In genomic region chr12:52195065-52195730, GRCh38 we compare ENCODE assay signal across 12 cellular contexts. TPM values are rescaled to one million over a fixed set of nuclear protein-coding genes. Genes with fewer than 3 reads are reported as not detected.
DNase-seq lines count a peak whose midpoint lies in the region; ATAC-seq and TF ChIP-seq lines count a peak whose summit lies in the region.
"Had no signal": no experiment of that assay in that cellular context is flagged by ENCODE, and none has a peak within 500 bp of the region (broad histone marks: within the 10 kb centered on the region; RNA-seq: fewer than 3 reads in every experiment).

No MANE protein-coding gene starts in this region.

- H3K4ac ChIP-seq in trophoblast cell (ENCODE audit: low read depth, low read length): peak overlapping the region; percentile 51

- peak overlapping the region; percentile 98 for H4K91ac ChIP-seq in trophoblast cell (ENCODE audit: low read depth, low read length)

- peaks cover 65% of the 10 kb centered on the region for H3K79me1 ChIP-seq in trophoblast cell (ENCODE audit: low read length)

- DNase-seq in GF-D8 (lab: John Stamatoyannopoulos, UW): peak; percentile 47
- DNase-seq in PC-9: peak; percentile 55 to 67
- no peak for DNase-seq in mammary epithelial cell
- peak; percentile 53 to 58 for DNase-seq in trophoblast cell
- no peak for DNase-seq in NCI-H446 treated with DMSO at 0.1 percent for 48 hours (lab: John Stamatoyannopoulos, UW)
- no peak for DNase-seq in effector CD4-positive, alpha-beta T cell
- no peak for DNase-seq in DMS 273 (lab: John Stamatoyannopoulos, UW; ENCODE audit: unreplicated experiment)
- DNase-seq: activated B cell treated with CpG ODN at 0.5 μM for 24 hours; amygdala; CD4-positive, CD25-positive, alpha-beta regulatory T cell; foreskin keratinocyte had no signal

- TF ChIP-seq CTCF in PC-9 (conservative IDR thresholded peaks at IDR 0.05) (no peak), mammary epithelial cell (conservative IDR thresholded peaks at IDR 0.05 in 1 of 2, IDR thresholded peaks at IDR 0.05 in 1 of 2; ENCODE audit: extremely low read depth in 1 of 2, insufficient read depth in 1 of 2, low read depth in 1 of 2, low read length in 2 of 2) (no peak)

- BruUV-seq in PC-9 (replicated peaks; lab: Mats Ljungman, UMichigan) (TSS peak; percentile 10), mammary epithelial cell (replicated peaks; lab: Mats Ljungman, UMichigan) (no TSS peak)

- peaks cover 1% of the 10 kb centered on the region; the same call in 1 of the 2 replicates for H3K36me3 ChIP-seq in PC-9 (ENCODE audit: low read depth)
- no peaks in the 10 kb centered on the region for H3K36me3 ChIP-seq in mammary epithelial cell (ENCODE audit: insufficient read depth, low read length)
- H3K36me3 ChIP-seq in trophoblast cell (ENCODE audit: control insufficient read depth in 1 of 2, insufficient read depth in 2 of 2, low read length in 2 of 2): no peaks in the 10 kb centered on the region

- H3K9ac ChIP-seq in mammary epithelial cell (ENCODE audit: insufficient read depth, low read length) (no peak overlapping the region), trophoblast cell (ENCODE audit: low read length) (no peak overlapping the region)

- POLR2A ChIA-PET in PC-9 (lab: Charles Lee; ENCODE audit: unreplicated experiment): interaction anchor here (0.5 to 1.0 kb wide), 2 partner anchors 38 to 563 kb away, joined by 4 to 5 read pairs; no protein-coding TSS in a partner anchor

- peak overlapping the region; percentile 59 for H3K27ac ChIP-seq in PC-9
- H3K27ac ChIP-seq in mammary epithelial cell (ENCODE audit: insufficient read depth, low read depth, low read length): no peak overlapping the region
- H3K27ac ChIP-seq in trophoblast cell (ENCODE audit: low read depth, low read length): peak overlapping the region; percentile 96
- H3K27ac ChIP-seq: foreskin keratinocyte had no signal

- H4K20me1 ChIP-seq in PC-9 (ENCODE audit: insufficient read depth): no peaks in the 10 kb centered on the region
- H4K20me1 ChIP-seq in mammary epithelial cell (ENCODE audit: insufficient read depth, low read length): no peaks in the 10 kb centered on the region

- no peak for ATAC-seq in HG02884 (IDR thresholded peaks at IDR 0.05; ENCODE audit: unreplicated experiment)
- ATAC-seq: foreskin keratinocyte had no signal

- peaks cover 44% of the 10 kb centered on the region; the same call in 1 of the 2 replicates for H3F3A ChIP-seq in PC-9 (ENCODE audit: insufficient read depth, low read depth)

- WGBS in mammary epithelial cell (ENCODE audit: low coverage, missing lambda C conversion rate): 26% methylated on average over 7 of the region's 8 CpGs
- no CpG with 5 or more reads among the region's 8 CpGs for WGBS in trophoblast cell (ENCODE audit: extremely low coverage, insufficient coverage, insufficient read length)

- peak overlapping the region; percentile 90 for H2AK5ac ChIP-seq in trophoblast cell (ENCODE audit: low read length)

- H3K18ac ChIP-seq in trophoblast cell (ENCODE audit: low read length): peak overlapping the region; percentile 79

- in situ Hi-C loops in mammary epithelial cell (cut with MboI; ENCODE audit: low sequenced_read_pairs in 2 of 2): no loop called here

- peak overlapping the region; percentile 97 for H2BK12ac ChIP-seq in trophoblast cell (ENCODE audit: low read length)

- H3K4me1 ChIP-seq in PC-9 (replicated peaks; ENCODE audit: insufficient read depth) (peaks cover 66% of the 10 kb centered on the region), mammary epithelial cell (ENCODE audit: insufficient read depth, low read length) (peaks cover 53% of the 10 kb centered on the region), trophoblast cell (ENCODE audit: control insufficient read depth in 1 of 2, insufficient read depth in 2 of 2, low read length in 2 of 2) (peaks cover 64 to 67% of the 10 kb centered on the region in 2 experiments)

- peak overlapping the region; percentile 95 for H2BK5ac ChIP-seq in trophoblast cell (ENCODE audit: low read depth, low read length, poor library complexity)

- H3K9me3 ChIP-seq in PC-9 (ENCODE audit: insufficient read depth, low read depth): no peaks in the 10 kb centered on the region
- no peaks in the 10 kb centered on the region for H3K9me3 ChIP-seq in mammary epithelial cell (replicated peaks; ENCODE audit: insufficient read depth, low read length)
- no peaks in the 10 kb centered on the region for H3K9me3 ChIP-seq in trophoblast cell (ENCODE audit: insufficient read depth, low read depth, low read length)

- H3K4me3 ChIP-seq in PC-9 (no peak overlapping the region), mammary epithelial cell (replicated peaks in 1 of 3; ENCODE audit: insufficient read depth in 1 of 3, low read depth in 2 of 3, low read length in 3 of 3) (no peak overlapping the region), trophoblast cell (ENCODE audit: low read depth, low read length) (no peak overlapping the region)

- peaks cover 20% of the 10 kb centered on the region for H3K79me2 ChIP-seq in PC-9 (ENCODE audit: low read depth)
- H3K79me2 ChIP-seq in mammary epithelial cell (ENCODE audit: insufficient read depth, low read length): no peaks in the 10 kb centered on the region
- peaks cover 17% of the 10 kb centered on the region for H3K79me2 ChIP-seq in trophoblast cell (ENCODE audit: control insufficient read depth, insufficient read depth, low read length, poor library complexity)

- H2AFZ ChIP-seq in PC-9: no peak overlapping the region
- H2AFZ ChIP-seq in mammary epithelial cell (ENCODE audit: low read depth, low read length): peak overlapping the region; percentile 20
- no peak overlapping the region for H2AFZ ChIP-seq in trophoblast cell (ENCODE audit: insufficient read depth, low read length, poor library complexity)

- CTCF ChIA-PET in PC-9 (lab: Charles Lee) (interaction anchor here (0.6 kb wide), 1 partner anchor 185 kb away, joined by 3 read pairs; no protein-coding TSS in a partner anchor), mammary epithelial cell (lab: Charles Lee; ENCODE audit: low non-redundant PET) (no interaction called here)

- no peaks in the 10 kb centered on the region for H3K9me2 ChIP-seq in PC-9 (ENCODE audit: insufficient read depth)

- H3K27me3 ChIP-seq in PC-9 (ENCODE audit: insufficient read depth, low read depth) (no peaks in the 10 kb centered on the region), mammary epithelial cell (ENCODE audit: insufficient read depth, low read length) (no peaks in the 10 kb centered on the region), trophoblast cell (ENCODE audit: insufficient read depth, low read length) (no peaks in the 10 kb centered on the region)
- H3K27me3 ChIP-seq: foreskin keratinocyte had no signal

- H3K23ac ChIP-seq in trophoblast cell (ENCODE audit: low read length): no peak overlapping the region

- peak overlapping the region; percentile 10 for H4K12ac ChIP-seq in trophoblast cell (ENCODE audit: low read depth, low read length)

- peak overlapping the region; percentile 95 for H3K14ac ChIP-seq in trophoblast cell (ENCODE audit: low read length)

- dilution Hi-C loops in mammary epithelial cell (cut with HindIII; ENCODE audit: low sequenced_read_pairs): no loop called here

- H3K4me2 ChIP-seq in PC-9 (peak overlapping the region; percentile 90), mammary epithelial cell (ENCODE audit: insufficient read depth, low read depth, low read length) (no peak overlapping the region), trophoblast cell (ENCODE audit: low read length) (no peak overlapping the region)

- intact Hi-C loops in PC-9 (cut with micrococcal nuclease; ENCODE audit: unreplicated experiment) (no loop called here), mammary epithelial cell (cut with micrococcal nuclease) (no loop called here)

- H4K8ac ChIP-seq in trophoblast cell (ENCODE audit: low read depth, low read length): peak overlapping the region; percentile 72

- H2BK120ac ChIP-seq in trophoblast cell (ENCODE audit: insufficient read depth, low read length, poor library complexity): peak overlapping the region; percentile 98

RNA-seq across cellular contexts. Expression of gene KRT80, which starts 3.4 kb away (rescaled TPM):
- 84.1 and 94.9 TPM in 2 replicates for total RNA-seq in PC-9 (2021)
- 1 to 10 TPM; 1.8 to 2.7 TPM for total RNA-seq in mammary epithelial cell
- 1.2 TPM for polyA plus RNA-seq in mammary epithelial cell
- polyA minus RNA-seq in mammary epithelial cell: not detected
- polyA plus RNA-seq in trophoblast cell (2013): 26.3 and 28.8 TPM in 2 replicates
- total RNA-seq: activated B cell treated with CpG ODN at 0.5 μM for 24 hours; CD4-positive, CD25-positive, alpha-beta regulatory T cell had no signal
- polyA plus RNA-seq: CD4-positive, CD25-positive, alpha-beta regulatory T cell had no signal

RNA-seq across cellular contexts. Expression of gene KRT7, which starts 37.8 kb away (rescaled TPM):
- total RNA-seq in PC-9 (2021) (3,783 and 4,555 TPM in 2 replicates), mammary epithelial cell (1,000 to 10,000 TPM; 2,215 to 3,387 TPM)
- 3,281 TPM for polyA plus RNA-seq in mammary epithelial cell
- polyA minus RNA-seq in mammary epithelial cell: 4,390 TPM
- polyA plus RNA-seq in trophoblast cell (2013): 666 and 746 TPM in 2 replicates
- total RNA-seq: CD4-positive, CD25-positive, alpha-beta regulatory T cell had no signal

Comparison
In these comparisons a context has a peak if more than half of its experiments do, and no peak if none do; other contexts are left out.
1. DNase-seq: peak in GF-D8 (single experiment), PC-9 (2 of 2) and trophoblast cell (2 of 2); none in mammary epithelial cell (single experiment), NCI-H446 treated with DMSO at 0.1 percent for 48 hours (single experiment), effector CD4-positive, alpha-beta T cell (single experiment) and DMS 273 (single experiment).
2. RNA of gene KRT80, which starts 3.4 kb away (total RNA-seq): 84.1 to 94.9 TPM in PC-9; 1.8 to 2.7 TPM in mammary epithelial cell; every median in the first group is over 10 times any median in the second.